8 cellular contexts compared by ENCODE assay signal in genomic region chr11:86818466-86819282, GRCh38. TPM values are rescaled to one million over a fixed set of nuclear protein-coding genes. Genes with fewer than 3 reads are reported as not detected.
A peak's percentile ranks its signal among the peaks of the same experiment; 100 is the strongest.
DNase-seq lines count a peak whose midpoint lies in the region; ATAC-seq, FAIRE-seq and TF ChIP-seq lines count a peak whose summit lies in the region.

No MANE protein-coding gene starts in this region.

- H3K27me3 ChIP-seq in GM06990 (replicated peaks; ENCODE audit: control insufficient read depth, insufficient read depth, low read length) (peaks cover 1% of the 10 kb centered on the region), body of pancreas (no peaks in the 10 kb centered on the region), thyroid gland (no peaks in the 10 kb centered on the region)

- no peak for TF ChIP-seq POLR2A in body of pancreas (IDR thresholded peaks at IDR 0.05)
- TF ChIP-seq POLR2A in thyroid gland (IDR thresholded peaks at IDR 0.05): no peak

- TF ChIP-seq CTCF in GM06990 (IDR thresholded peaks at IDR 0.05; ENCODE audit: insufficient read depth, low read length, poor library complexity, severe bottlenecking): peak; percentile 49
- peak; percentile 23 to 88 (median 81) for TF ChIP-seq CTCF in body of pancreas (IDR thresholded peaks at IDR 0.05)
- TF ChIP-seq CTCF in kidney (IDR thresholded peaks at IDR 0.05; ENCODE audit: borderline replicate concordance, extremely low read depth, insufficient read depth): peak; percentile 77
- TF ChIP-seq CTCF in thyroid gland (IDR thresholded peaks at IDR 0.05): peak; percentile 34 to 89 (median 74)

- intact Hi-C loops in body of pancreas (cut with DNase I): loop anchor here (5.0 kb wide), 1 partner anchor 361 kb away; no protein-coding TSS in a partner anchor
- intact Hi-C loops in kidney (cut with DNase I): loop anchor here (5.0 kb wide), 1 partner anchor 361 kb away; no protein-coding TSS in a partner anchor
- intact Hi-C loops in thyroid gland (cut with DNase I): loop anchor here (5.0 to 10.0 kb wide), 2 partner anchors 204 to 361 kb away; no protein-coding TSS in a partner anchor

- 23 to 24% methylated on average over 11 of the region's 11 CpGs for WGBS in body of pancreas, 2 donors
- 23% methylated on average over 11 of the region's 11 CpGs for WGBS in thyroid gland, 2 donors

- DNase-seq in GM06990 (ENCODE audit: extremely low read depth, insufficient read length): no peak
- peak; percentile 63 for DNase-seq in NCI-H526 treated with DMSO at 0.1 percent for 48 hours (lab: John Stamatoyannopoulos, UW)
- DNase-seq in body of pancreas: peak in 1 of 4 donors; percentile 33
- DNase-seq in kidney: no peak
- peak in 1 of 2 donors; percentile 9 for DNase-seq in thyroid gland
- no peak for DNase-seq in activated T-cell treated with anti-CD3 and anti-CD28 coated beads for 4 hours
- DNase-seq in stimulated activated CD4-positive, alpha-beta T cell treated with anti-CD3 and anti-CD28 coated beads, Interleukin-1b, Interleukin-23, amount 100 ng/mL, for 48 hours: no peak

- ATAC-seq in HG03442 (IDR thresholded peaks at IDR 0.05; ENCODE audit: unreplicated experiment) (peak; percentile 49), body of pancreas (peak; percentile 75)

- H3K9ac ChIP-seq in kidney (ENCODE audit: low read length in 2 of 2): no peak overlapping the region

- H3K9me3 ChIP-seq in body of pancreas (no peaks in the 10 kb centered on the region), kidney (ENCODE audit: control insufficient read depth in 1 of 2, low read length in 2 of 2) (no peaks in the 10 kb centered on the region), thyroid gland (no peaks in the 10 kb centered on the region)

- H3K27ac ChIP-seq in body of pancreas (no peak overlapping the region), kidney (ENCODE audit: low read depth in 2 of 2, low read length in 2 of 2) (no peak overlapping the region), thyroid gland (no peak overlapping the region)

- FAIRE-seq in kidney (lab: Jason Lieb, UNC): peak; percentile 97

- H3K4me1 ChIP-seq in body of pancreas (peaks cover 7% of the 10 kb centered on the region), kidney (ENCODE audit: control insufficient read depth in 1 of 2, insufficient read depth in 1 of 2, low read depth in 1 of 2, low read length in 2 of 2) (peaks cover 3 to 5% of the 10 kb centered on the region in 2 donors), thyroid gland (peaks cover 0 to 7% of the 10 kb centered on the region in 2 donors)

- H3K4me3 ChIP-seq in GM06990 (replicated peaks; ENCODE audit: low read depth, low read length): no peak overlapping the region
- no peak overlapping the region for H3K4me3 ChIP-seq in body of pancreas
- H3K4me3 ChIP-seq in kidney (ENCODE audit: low read length in 2 of 2): no peak overlapping the region
- H3K4me3 ChIP-seq in thyroid gland (replicated peaks in 1 of 3): no peak overlapping the region

- H3K36me3 ChIP-seq in GM06990 (ENCODE audit: control insufficient read depth, insufficient read depth, low read length) (no peaks in the 10 kb centered on the region), body of pancreas (replicated peaks in 1 of 2; ENCODE audit: insufficient read depth in 1 of 2, low read depth in 2 of 2) (no peaks in the 10 kb centered on the region), kidney (ENCODE audit: control insufficient read depth in 1 of 2, insufficient read depth in 2 of 2, low read length in 2 of 2) (no peaks in the 10 kb centered on the region), thyroid gland (no peaks in the 10 kb centered on the region)

RNA-seq across cellular contexts. Expression of gene PRSS23, which starts 18.3 kb away (rescaled TPM):
- 10 to 100 TPM in 1 of 2 donors, 1 to 10 TPM in 1; 4.0 to 20.0 TPM for total RNA-seq in body of pancreas
- total RNA-seq in kidney: 54.6 TPM
- 53.4 TPM for polyA plus RNA-seq in kidney (ENCODE audit: insufficient read depth, low read depth, low replicate concordance)
- total RNA-seq in thyroid gland: 10 to 100 TPM; 26.4 to 47.8 (median 36.2) TPM
